In genomic region chr18:25799221-25799620, GRCh38 we compare ENCODE assay signal across 28 cellular contexts.
"Had no signal": no experiment of that assay in that cellular context is flagged by ENCODE, and none has a peak within 500 bp of the region (broad histone marks: within the 10 kb centered on the region; RNA-seq: fewer than 3 reads in every experiment).

No MANE protein-coding gene starts in this region.

- H3K27me3 ChIP-seq: ascending aorta, body of pancreas, esophagus squamous epithelium, gastrocnemius medialis, hepatocyte had no signal

- H2AFZ ChIP-seq: hepatocyte had no signal

- H3K27ac ChIP-seq: ascending aorta, body of pancreas, esophagus squamous epithelium, gastrocnemius medialis, heart right ventricle, hepatocyte had no signal

- H3K36me3 ChIP-seq: ascending aorta, esophagus squamous epithelium, gastrocnemius medialis, heart right ventricle had no signal

- H3K4me2 ChIP-seq: hepatocyte had no signal

- H3K4me3 Mint-ChIP-seq: activated naive CD4-positive, alpha-beta T cell treated with anti-CD3 and anti-CD28 coated beads, Interleukin-2, amount 10 ng/mL, durations not matched to agents 7 days and 5 days; activated naive CD8-positive, alpha-beta T cell treated with anti-CD3 and anti-CD28 coated beads, Interleukin-2, amount 10 ng/mL, durations not matched to agents 7 days and 5 days; activated T-cell treated with anti-CD3 and anti-CD28 coated beads, Interleukin-2, amount 50 U/mL, for 24 hours; activated T-cell treated with anti-CD3 and anti-CD28 coated beads, Interleukin-2, amount 50 U/mL, for 72 hours; effector memory CD8-positive, alpha-beta T cell had no signal

- H3K27ac Mint-ChIP-seq: activated naive CD4-positive, alpha-beta T cell treated with anti-CD3 and anti-CD28 coated beads, Interleukin-2, amount 10 ng/mL, durations not matched to agents 7 days and 5 days; activated naive CD4-positive, alpha-beta T cell treated with anti-CD3 and anti-CD28 coated beads, Interleukin-2, amount 50 U/mL, for 72 hours; activated naive CD8-positive, alpha-beta T cell treated with anti-CD3 and anti-CD28 coated beads, Interleukin-2, amount 10 ng/mL, durations not matched to agents 7 days and 5 days; activated T-cell treated with anti-CD3 and anti-CD28 coated beads, Interleukin-2, amount 50 U/mL, for 24 hours; activated T-cell treated with anti-CD3 and anti-CD28 coated beads, Interleukin-2, amount 50 U/mL, for 72 hours; effector memory CD8-positive, alpha-beta T cell had no signal

- H3K4me1 ChIP-seq: ascending aorta, body of pancreas, esophagus squamous epithelium, gastrocnemius medialis, heart right ventricle had no signal

- H3K4me1 Mint-ChIP-seq: activated naive CD4-positive, alpha-beta T cell treated with anti-CD3 and anti-CD28 coated beads, Interleukin-2, amount 10 ng/mL, durations not matched to agents 7 days and 5 days; activated naive CD8-positive, alpha-beta T cell treated with anti-CD3 and anti-CD28 coated beads, Interleukin-2, amount 10 ng/mL, durations not matched to agents 7 days and 5 days had no signal

- H3K9me3 ChIP-seq: ascending aorta, body of pancreas, esophagus squamous epithelium, gastrocnemius medialis, heart right ventricle had no signal

- H3K4me3 ChIP-seq: ascending aorta, body of pancreas, esophagus squamous epithelium, gastrocnemius medialis, heart right ventricle, hepatocyte had no signal

- DNase-seq: activated CD4-positive, alpha-beta T cell treated with anti-CD3 and anti-CD28 coated beads for 4 hours; activated CD4-positive, alpha-beta T cell treated with anti-CD3 and anti-CD28 coated beads, Interleukin-2, amount 50 U/mL, for 1 hour; activated CD4-positive, alpha-beta T cell treated with anti-CD3 and anti-CD28 coated beads, Interleukin-2, amount 50 U/mL, for 48 hours; activated CD4-positive, CD25-positive, alpha-beta regulatory T cell; activated CD4-positive, CD25-positive, alpha-beta regulatory T cell treated with anti-CD3 and anti-CD28 coated beads, Interleukin-2, amount 50 U/mL, for 72 hours; activated CD8-positive, alpha-beta memory T cell treated with anti-CD3 and anti-CD28 coated beads, Interleukin-2, amount 50 U/mL, for 48 hours; activated gamma-delta T cell; activated naive CD4-positive, alpha-beta T cell; activated naive CD4-positive, alpha-beta T cell treated with anti-CD3 and anti-CD28 coated beads, Interleukin-2, amount 10 ng/mL, durations not matched to agents 7 days and 5 days; activated naive CD8-positive, alpha-beta T cell treated with anti-CD3 and anti-CD28 coated beads, Interleukin-2, amount 10 ng/mL, durations not matched to agents 7 days and 5 days; activated T-cell treated with anti-CD3 and anti-CD28 coated beads for 4 hours; activated T-cell treated with anti-CD3 and anti-CD28 coated beads, Interleukin-2, amount 50 U/mL, for 24 hours; activated T-cell treated with anti-CD3 and anti-CD28 coated beads, Interleukin-2, amount 50 U/mL, for 72 hours; body of pancreas; caudate nucleus; cortex of kidney; dermis blood vessel endothelial cell; effector CD4-positive, alpha-beta T cell; effector memory CD8-positive, alpha-beta T cell; erythroblast; esophagus squamous epithelium; foreskin fibroblast; gastrocnemius medialis; heart right ventricle; T-helper 2 cell had no signal

- ATAC-seq: activated naive CD4-positive, alpha-beta T cell treated with anti-CD3 and anti-CD28 coated beads, Interleukin-2, amount 50 U/mL, for 72 hours; activated T-cell treated with anti-CD3 and anti-CD28 coated beads, Interleukin-2, amount 50 U/mL, for 72 hours; body of pancreas; effector memory CD8-positive, alpha-beta T cell; gastrocnemius medialis; heart right ventricle had no signal

- H3K27me3 Mint-ChIP-seq: activated naive CD4-positive, alpha-beta T cell treated with anti-CD3 and anti-CD28 coated beads, Interleukin-2, amount 10 ng/mL, durations not matched to agents 7 days and 5 days; activated T-cell treated with anti-CD3 and anti-CD28 coated beads, Interleukin-2, amount 50 U/mL, for 24 hours had no signal

- H3K36me3 Mint-ChIP-seq: activated naive CD4-positive, alpha-beta T cell treated with anti-CD3 and anti-CD28 coated beads, Interleukin-2, amount 10 ng/mL, durations not matched to agents 7 days and 5 days; activated naive CD4-positive, alpha-beta T cell treated with anti-CD3 and anti-CD28 coated beads, Interleukin-2, amount 50 U/mL, for 72 hours; activated naive CD8-positive, alpha-beta T cell treated with anti-CD3 and anti-CD28 coated beads, Interleukin-2, amount 10 ng/mL, durations not matched to agents 7 days and 5 days had no signal

- H3K9me3 Mint-ChIP-seq: activated naive CD4-positive, alpha-beta T cell treated with anti-CD3 and anti-CD28 coated beads, Interleukin-2, amount 10 ng/mL, durations not matched to agents 7 days and 5 days; activated T-cell treated with anti-CD3 and anti-CD28 coated beads, Interleukin-2, amount 50 U/mL, for 24 hours had no signal

- H3K79me2 ChIP-seq: hepatocyte had no signal
